In genomic region chr17:41504126-41504977, GRCh38 we compare ENCODE assay signal across 17 cellular contexts. TPM values are rescaled to one million over a fixed set of nuclear protein-coding genes. Genes with fewer than 3 reads are reported as not detected.
DNase-seq lines count a peak whose midpoint lies in the region; ATAC-seq, FAIRE-seq and TF ChIP-seq lines count a peak whose summit lies in the region.
"Had no signal": no experiment of that assay in that cellular context is flagged by ENCODE, and none has a peak within 500 bp of the region (broad histone marks: within the 10 kb centered on the region; RNA-seq: fewer than 3 reads in every experiment).

No MANE protein-coding gene starts in this region.

- H3K4me1 ChIP-seq in upper lobe of right lung, result no peaks in the 10 kb centered on the region

- H3K27me3 Mint-ChIP-seq in mesothelial cell of epicardium (ENCODE audit: low read depth), result peaks cover 3% of the 10 kb centered on the region

- no peaks in the 10 kb centered on the region for H3K9me3 Mint-ChIP-seq in mesothelial cell of epicardium

- no peak overlapping the region for H3K27ac ChIP-seq in upper lobe of right lung
- H3K27ac ChIP-seq: 22Rv1, BLaER1 had no signal

- no peak for TF ChIP-seq CTCF in mesothelial cell of epicardium (IDR thresholded peaks at IDR 0.05; ENCODE audit: unreplicated experiment)
- TF ChIP-seq CTCF in upper lobe of right lung (IDR thresholded peaks at IDR 0.05), result no peak

- TF ChIP-seq POLR2A in H54 (IDR thresholded peaks at IDR 0.05; ENCODE audit: low read depth, low read length), result no peak

- H3K4me3 Mint-ChIP-seq in mesothelial cell of epicardium, result no peak overlapping the region

- intact Hi-C loops in upper lobe of right lung (cut with DNase I), result no loop called here

- no peaks in the 10 kb centered on the region for H3K36me3 Mint-ChIP-seq in mesothelial cell of epicardium

- peaks cover 66% of the 10 kb centered on the region for H3K4me1 Mint-ChIP-seq in mesothelial cell of epicardium

- ATAC-seq in upper lobe of right lung, result no peak
- ATAC-seq: PC-3, Right ventricle myocardium inferior had no signal

- DNase-seq in NCI-H1092 treated with DMSO at 0.1 percent for 48 hours (lab: John Stamatoyannopoulos, UW), result peak; percentile 10
- no peak for DNase-seq in NCI-H1092 (lab: John Stamatoyannopoulos, UW)
- peak; percentile 38 for DNase-seq in amniotic epithelial cell (ENCODE audit: low read depth)
- DNase-seq in mesothelial cell of epicardium (ENCODE audit: low spot score in 2 of 2, unreplicated experiment in 2 of 2), result no peak
- DNase-seq in H54 (ENCODE audit: insufficient read length, low spot score), result no peak
- DNase-seq in upper lobe of right lung, result no peak
- DNase-seq in hippocampal formation (lab: John Stamatoyannopoulos, UW), result no peak
- DNase-seq in H7, result no peak
- DNase-seq: NCI-H1436 treated with DMSO at 0.1 percent for 48 hours, NCI-H2227 treated with DMSO at 0.1 percent for 48 hours, NCI-H526 treated with DMSO at 0.1 percent for 48 hours, PC-3, SK-N-SH, T-helper 1 cell had no signal

- H3K9me3 ChIP-seq in upper lobe of right lung, result no peaks in the 10 kb centered on the region
- H3K9me3 ChIP-seq: BLaER1, SK-N-SH had no signal

- no peaks in the 10 kb centered on the region for H3K36me3 ChIP-seq in upper lobe of right lung
- no peaks in the 10 kb centered on the region for H3K36me3 ChIP-seq in H7 (replicated peaks; ENCODE audit: control insufficient read depth, insufficient read depth, low read length)
- H3K36me3 ChIP-seq: BLaER1 had no signal

- H3K27me3 ChIP-seq in upper lobe of right lung (no peaks in the 10 kb centered on the region), H7 (ENCODE audit: control insufficient read depth, insufficient read depth, low read length) (no peaks in the 10 kb centered on the region)
- H3K27me3 ChIP-seq: BLaER1 had no signal

- no peak for FAIRE-seq in H54 (lab: Jason Lieb, UNC)

- peak overlapping the region; percentile 3 for H3K27ac Mint-ChIP-seq in mesothelial cell of epicardium

- H3K4me3 ChIP-seq in upper lobe of right lung (no peak overlapping the region), H7 (ENCODE audit: insufficient read depth, low read depth, low read length) (no peak overlapping the region)
- H3K4me3 ChIP-seq: BLaER1 had no signal

RNA-seq across cellular contexts. Expression of gene KRT13, which starts 1.1 kb away (rescaled TPM):
- total RNA-seq in mesothelial cell of epicardium (5.3 to 7.0 TPM (median 6.3 TPM) in 3 replicates), upper lobe of right lung (5.5 TPM)
- not detected in 2 replicates for total RNA-seq in H7 (2014; rRNA removed; shearing (Covaris generic))
- total RNA-seq: Right ventricle myocardium inferior had no signal

RNA-seq across cellular contexts. Expression of gene KRT15, which starts 14.3 kb away (rescaled TPM):
- 8.5 to 10.2 TPM (median 8.7 TPM) in 3 replicates for total RNA-seq in mesothelial cell of epicardium
- total RNA-seq in upper lobe of right lung, result 24.3 TPM
- 0.52 and 0.59 TPM in 2 replicates for total RNA-seq in H7 (2014; rRNA removed; shearing (Covaris generic))
- total RNA-seq: Right ventricle myocardium inferior had no signal

RNA-seq across cellular contexts. Expression of gene KRT36, which starts 14.6 kb away (rescaled TPM):
- total RNA-seq in mesothelial cell of epicardium, result not detected in 3 replicates
- not detected for total RNA-seq in upper lobe of right lung
- total RNA-seq in H7 (2014; rRNA removed; shearing (Covaris generic)), result not detected in 2 replicates
- total RNA-seq: PC-3, Right ventricle myocardium inferior had no signal

RNA-seq across cellular contexts. Expression of gene KRT35, which starts 23.4 kb away (rescaled TPM):
- total RNA-seq in mesothelial cell of epicardium (not detected in 3 replicates), upper lobe of right lung (not detected)
- not detected in 2 replicates for total RNA-seq in H7 (2014; rRNA removed; shearing (Covaris generic))
- total RNA-seq: PC-3, Right ventricle myocardium inferior had no signal

RNA-seq across cellular contexts. Expression of gene KRT19, which starts 23.8 kb away (rescaled TPM):
- total RNA-seq in mesothelial cell of epicardium (366 to 377 TPM (median 368 TPM) in 3 replicates), upper lobe of right lung (321 TPM)
- 44.9 and 116 TPM in 2 replicates for total RNA-seq in H7 (2014; rRNA removed; shearing (Covaris generic))

Comparison
In these comparisons a context has a peak if more than half of its experiments do, and no peak if none do; other contexts are left out.
1. DNase-seq: peak in NCI-H1092 treated with DMSO at 0.1 percent for 48 hours (single experiment) and amniotic epithelial cell (single experiment); none in NCI-H1092 (single experiment), mesothelial cell of epicardium (0 of 2), H54 (single experiment), upper lobe of right lung (single experiment), hippocampal formation (0 of 2) and H7 (single experiment).